8 cellular contexts compared by ENCODE assay signal in the genomic region with DNA sequence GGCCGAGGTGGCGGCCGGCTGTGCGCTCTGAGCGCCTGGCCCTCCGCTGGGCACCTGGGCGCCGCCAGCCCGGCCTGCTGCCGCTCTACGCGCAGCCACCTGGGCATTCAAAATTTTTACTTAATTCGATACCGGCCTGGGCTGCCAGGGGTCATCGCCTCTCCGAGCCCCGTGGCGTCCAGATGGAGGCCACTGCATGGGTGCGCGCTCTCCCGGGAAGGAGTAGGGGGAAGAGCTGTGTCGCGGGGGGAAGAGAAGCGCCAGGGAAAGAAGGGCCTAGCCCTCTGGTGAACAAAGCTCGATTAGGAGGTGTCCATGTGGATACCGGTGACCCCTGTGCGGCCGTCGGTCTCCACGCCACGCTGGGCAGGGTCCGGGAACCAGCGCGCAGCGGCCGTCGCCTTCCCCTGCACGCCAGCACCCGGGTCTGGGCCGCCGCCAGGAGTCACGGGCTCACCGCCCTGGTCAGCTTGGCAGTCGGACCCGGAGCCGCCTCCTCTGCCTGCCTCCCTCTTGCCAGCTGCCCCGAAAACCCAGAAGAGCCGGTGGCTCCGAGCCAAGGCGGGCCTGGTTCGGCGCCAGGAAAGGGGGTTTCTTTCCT. TPM values are rescaled to one million over a fixed set of nuclear protein-coding genes. Genes with fewer than 3 reads are reported as not detected.
DNase-seq lines count a peak whose midpoint lies in the region; ATAC-seq, FAIRE-seq and TF ChIP-seq lines count a peak whose summit lies in the region.

No MANE protein-coding gene starts in this region.

- WGBS in prostate gland: 0% methylated on average over 18 of the region's 52 CpGs

- H3K27ac ChIP-seq in angular gyrus (ENCODE audit: low read depth, low read length) (peak overlapping the region; percentile 79), right atrium auricular region (peak overlapping the region; percentile 93 to 94), prostate gland (peak overlapping the region; percentile 77 to 83)

- intact Hi-C loops in prostate gland (cut with DNase I): loop anchor here (5.0 kb wide), 1 partner anchor 48 kb away; a partner anchor contains a TSS

- TF ChIP-seq CTCF in right atrium auricular region (IDR thresholded peaks at IDR 0.05): no peak
- no peak for TF ChIP-seq CTCF in prostate gland (IDR thresholded peaks at IDR 0.05)

- H3K36me3 ChIP-seq in MG63: peaks cover 4% of the 10 kb centered on the region
- no peaks in the 10 kb centered on the region for H3K36me3 ChIP-seq in right atrium auricular region
- no peaks in the 10 kb centered on the region for H3K36me3 ChIP-seq in prostate gland

- H3K27me3 ChIP-seq in MG63: no peaks in the 10 kb centered on the region
- no peaks in the 10 kb centered on the region for H3K27me3 ChIP-seq in right atrium auricular region
- no peaks in the 10 kb centered on the region for H3K27me3 ChIP-seq in prostate gland (replicated peaks; ENCODE audit: insufficient read depth)

- H3K4me1 ChIP-seq in right atrium auricular region (peaks cover 0 to 52% of the 10 kb centered on the region in 2 donors), prostate gland (replicated peaks) (no peaks in the 10 kb centered on the region)

- TF ChIP-seq POLR2A in H54 (IDR thresholded peaks at IDR 0.05; ENCODE audit: low read depth, low read length) (no peak), prostate gland (IDR thresholded peaks at IDR 0.05) (no peak)

- H3K9me3 ChIP-seq in MG63 (no peaks in the 10 kb centered on the region), right atrium auricular region (no peaks in the 10 kb centered on the region), prostate gland (no peaks in the 10 kb centered on the region)

- DNase-seq in DMS53 (lab: John Stamatoyannopoulos, UW) (peak; percentile 36), DMS53 treated with DMSO at 0.1 percent for 48 hours (lab: John Stamatoyannopoulos, UW; ENCODE audit: unreplicated experiment) (no peak), H54 (ENCODE audit: insufficient read length, low spot score) (peak; percentile 49), MG63 (peak; percentile 54), right atrium auricular region (ENCODE audit: low spot score) (no peak), prostate gland (ENCODE audit: low spot score) (peak; percentile 8)

- H3K4me3 ChIP-seq in MG63: peak overlapping the region; percentile 77
- peak overlapping the region; percentile 73 to 95 for H3K4me3 ChIP-seq in right atrium auricular region
- H3K4me3 ChIP-seq in prostate gland: peak overlapping the region; percentile 47 to 56

- no peak for FAIRE-seq in H54 (lab: Jason Lieb, UNC)

- ATAC-seq in HG03342 (IDR thresholded peaks at IDR 0.05; ENCODE audit: unreplicated experiment): no peak

RNA-seq across cellular contexts. Expression of a gene that starts 0.7 kb away (rescaled TPM):
- total RNA-seq in MG63 (2014; rRNA removed; shearing (Covaris generic); ENCODE audit: low replicate concordance): 11.3 and 12.8 TPM in 2 replicates
- total RNA-seq in right atrium auricular region (10 to 100 TPM; 20.2 to 38.9 TPM), prostate gland (10 to 100 TPM; 16.2 to 22.0 TPM)

RNA-seq across cellular contexts. Expression of a gene that starts 0.9 kb away (rescaled TPM):
- total RNA-seq in MG63 (2014; rRNA removed; shearing (Covaris generic); ENCODE audit: low replicate concordance): 17.5 and 18.9 TPM in 2 replicates
- total RNA-seq in right atrium auricular region (1 to 10 TPM; 3.9 to 4.4 TPM), prostate gland (1 to 10 TPM; 3.9 to 4.0 TPM)

RNA-seq across cellular contexts. Expression of a gene that starts 26.1 kb away (rescaled TPM):
- 31.4 and 47.2 TPM in 2 replicates for total RNA-seq in MG63 (2014; rRNA removed; shearing (Covaris generic); ENCODE audit: low replicate concordance)
- 1 to 10 TPM; 8.4 to 8.9 TPM for total RNA-seq in right atrium auricular region
- 10 to 100 TPM in 1 of 2 donors, 1 to 10 TPM in 1; 3.6 to 22.2 TPM for total RNA-seq in prostate gland

RNA-seq across cellular contexts. Expression of a gene that starts 46.2 kb away (rescaled TPM):
- 33.2 and 89.9 TPM in 2 replicates for total RNA-seq in MG63 (2014; rRNA removed; shearing (Covaris generic); ENCODE audit: low replicate concordance)
- total RNA-seq in right atrium auricular region (10 to 100 TPM; 38.2 to 40.0 TPM), prostate gland (10 to 100 TPM; 60.9 to 72.7 TPM)

Comparison
In these comparisons a context has a peak if more than half of its experiments do, and no peak if none do; other contexts are left out.
1. DNase-seq: peak in DMS53 (single experiment), H54 (single experiment), MG63 (single experiment) and prostate gland (single experiment); none in DMS53 treated with DMSO at 0.1 percent for 48 hours (single experiment) and right atrium auricular region (single experiment).
2. Peak in every context shown above with its lines, with median percentiles within 50 percentile points of each other: H3K4me3 ChIP-seq and H3K27ac ChIP-seq.